ENCODE assay signal across 20 cellular contexts in the genomic region with DNA sequence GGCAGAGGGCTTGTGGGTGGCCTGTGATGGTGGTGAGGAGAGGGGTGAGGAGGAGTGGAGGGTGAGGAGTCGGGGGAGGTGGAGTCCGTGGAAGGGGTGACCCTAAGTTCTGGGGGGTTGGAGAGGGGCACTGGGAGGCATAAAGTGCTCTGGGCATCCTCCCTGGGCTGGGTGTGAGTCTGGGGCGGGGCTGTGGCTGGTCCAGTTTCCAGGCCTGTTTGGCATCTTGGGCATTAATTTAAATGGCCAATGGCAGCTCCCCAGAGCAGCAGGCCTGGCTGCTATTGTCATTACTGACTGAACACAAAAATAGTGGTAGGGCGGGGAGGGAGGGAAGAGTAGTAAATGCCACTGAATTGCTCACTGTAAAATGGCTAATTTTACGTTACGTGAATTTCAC. TPM values are rescaled to one million over a fixed set of nuclear protein-coding genes. Genes with fewer than 3 reads are reported as not detected.
DNase-seq lines count a peak whose midpoint lies in the region; TF ChIP-seq lines count a peak whose summit lies in the region.
"Had no signal": no experiment of that assay in that cellular context is flagged by ENCODE, and none has a peak within 500 bp of the region (broad histone marks: within the 10 kb centered on the region; RNA-seq: fewer than 3 reads in every experiment).

No MANE protein-coding gene starts in this region.

- peak overlapping the region; percentile 74 to 85 for H3K27ac ChIP-seq in coronary artery
- peak overlapping the region; percentile 64 for H3K27ac ChIP-seq in muscle layer of colon (ENCODE audit: low read depth, low read length)
- peak overlapping the region; percentile 72 to 78 for H3K27ac ChIP-seq in tibial artery
- no peak overlapping the region for H3K27ac ChIP-seq in mesendoderm (ENCODE audit: low read depth, low read length)
- H3K27ac ChIP-seq: breast epithelium, RWPE1 had no signal

- TF ChIP-seq CTCF in coronary artery (IDR thresholded peaks at IDR 0.05) (no peak), tibial artery (IDR thresholded peaks at IDR 0.05) (no peak)

- no peak overlapping the region for H3K23ac ChIP-seq in mesendoderm (ENCODE audit: low read length)

- H2BK120ac ChIP-seq in mesendoderm (ENCODE audit: low read depth, low read length): no peak overlapping the region

- no peak overlapping the region for H2BK15ac ChIP-seq in mesendoderm (replicated peaks; ENCODE audit: low read depth)

- H4K8ac ChIP-seq in mesendoderm (ENCODE audit: low read depth, low read length): no peak overlapping the region

- DNase-seq in NT2/D1 (ENCODE audit: low read depth, low spot score): no peak
- no peak for DNase-seq in coronary artery (ENCODE audit: low spot score)
- no peak for DNase-seq in tibial artery
- DNase-seq in putamen (ENCODE audit: low spot score): no peak
- no peak for DNase-seq in COLO829 (ENCODE audit: low spot score)
- no peak for DNase-seq in mesendoderm
- DNase-seq: activated CD4-positive, alpha-beta T cell treated with anti-CD3 and anti-CD28 coated beads for 48 hours; activated CD8-positive, alpha-beta memory T cell treated with anti-CD3 and anti-CD28 coated beads, Interleukin-2, amount 10 ng/mL, durations not matched to agents 7 days and 5 days; activated effector memory CD4-positive, alpha-beta T cell treated with Interleukin-2 at 50 U/mL for 16 hours; activated naive CD8-positive, alpha-beta T cell treated with anti-CD3 and anti-CD28 coated beads, Interleukin-2, amount 50 U/mL, for 24 hours; Calu3; erythroblast; head of caudate nucleus; NCI-H1105 treated with DMSO at 0.1 percent for 48 hours; NCI-H2107; NCI-H510A treated with DMSO at 0.1 percent for 48 hours had no signal

- H2AK5ac ChIP-seq in mesendoderm (ENCODE audit: low read length): no peak overlapping the region

- no peak overlapping the region for H3K18ac ChIP-seq in mesendoderm (ENCODE audit: low read length)

- WGBS in mesendoderm (ENCODE audit: extremely low coverage, insufficient coverage, low lambda C conversion rate): no CpG with 5 or more reads among the region's 6 CpGs

- H2BK5ac ChIP-seq in mesendoderm (ENCODE audit: low read length): no peak overlapping the region

- no peaks in the 10 kb centered on the region for H3K79me1 ChIP-seq in mesendoderm (ENCODE audit: low read length)

- no peak overlapping the region for H3K56ac ChIP-seq in mesendoderm (ENCODE audit: low read length)

- H3K9ac ChIP-seq in NT2/D1 (ENCODE audit: insufficient read length, low read depth): peak overlapping the region; percentile 35
- no peak overlapping the region for H3K9ac ChIP-seq in muscle layer of colon (ENCODE audit: low read length)
- H3K9ac ChIP-seq in mesendoderm (ENCODE audit: low read length): no peak overlapping the region

- no peak overlapping the region for H3K4me2 ChIP-seq in mesendoderm (ENCODE audit: low read length)

- intact Hi-C loops in tibial artery (cut with DNase I; ENCODE audit: low total_unique reads): loop anchor here (5.0 kb wide), 1 partner anchor 72 kb away; no protein-coding TSS in a partner anchor

- H3K27me3 ChIP-seq in NT2/D1 (ENCODE audit: insufficient read depth, insufficient read length) (peaks cover 40% of the 10 kb centered on the region), muscle layer of colon (ENCODE audit: control insufficient read depth in 1 of 2, insufficient read depth in 2 of 2, low read length in 2 of 2) (peaks cover 0 to 5% of the 10 kb centered on the region in 2 donors), tibial artery (peaks cover 0 to 7% of the 10 kb centered on the region in 2 donors), mesendoderm (ENCODE audit: insufficient read depth, low read length, poor library complexity) (no peaks in the 10 kb centered on the region)

- no peaks in the 10 kb centered on the region for H3K79me2 ChIP-seq in mesendoderm (ENCODE audit: control insufficient read depth, insufficient read depth, low read length)

- H3K9me3 ChIP-seq in NT2/D1 (ENCODE audit: insufficient read depth, low read length) (no peaks in the 10 kb centered on the region), muscle layer of colon (ENCODE audit: low read length) (no peaks in the 10 kb centered on the region), tibial artery (no peaks in the 10 kb centered on the region)
- H3K9me3 ChIP-seq: breast epithelium, tibial nerve had no signal

- H3K4me3 ChIP-seq in NT2/D1 (ENCODE audit: insufficient read length, low read depth) (no peak overlapping the region), coronary artery (peak overlapping the region; percentile 47), muscle layer of colon (ENCODE audit: low read depth in 1 of 2, low read length in 2 of 2) (no peak overlapping the region), tibial artery (peak overlapping the region in 1 of 2 donors; percentile 30), mesendoderm (ENCODE audit: low read length) (no peak overlapping the region)
- H3K4me3 ChIP-seq: breast epithelium, tibial nerve had no signal

- H3K4ac ChIP-seq in mesendoderm (ENCODE audit: low read depth, low read length): no peak overlapping the region

- peaks cover 34% of the 10 kb centered on the region for H3K4me1 ChIP-seq in NT2/D1 (ENCODE audit: insufficient read depth, insufficient read length)
- H3K4me1 ChIP-seq in muscle layer of colon (ENCODE audit: insufficient read depth, low read length): peaks cover 43% of the 10 kb centered on the region
- peaks cover 0 to 56% (median 46%) of the 10 kb centered on the region in 4 donors for H3K4me1 ChIP-seq in tibial artery
- H3K4me1 ChIP-seq in mesendoderm (ENCODE audit: control insufficient read depth, low read depth, low read length): no peaks in the 10 kb centered on the region
- H3K4me1 ChIP-seq: breast epithelium had no signal

- H3K36me3 ChIP-seq in NT2/D1 (ENCODE audit: insufficient read depth, insufficient read length, low read length) (no peaks in the 10 kb centered on the region), muscle layer of colon (ENCODE audit: insufficient read depth, low read length) (no peaks in the 10 kb centered on the region), tibial artery (no peaks in the 10 kb centered on the region), mesendoderm (ENCODE audit: control insufficient read depth, insufficient read depth, low read length) (no peaks in the 10 kb centered on the region)
- H3K36me3 ChIP-seq: breast epithelium, tibial nerve had no signal

- H4K5ac ChIP-seq in mesendoderm (ENCODE audit: low read length): no peak overlapping the region

RNA-seq across cellular contexts. Expression of gene ARHGAP23, which starts 7.7 kb away (rescaled TPM):
- polyA plus RNA-seq in mesendoderm (2013, experiment 1 of 2): 32.5 TPM
- polyA plus RNA-seq in mesendoderm (2013, experiment 2 of 2): 31.7 TPM
